In genomic region chr17:65137076-65137935, GRCh38 we compare ENCODE assay signal across 8 cellular contexts. TPM values are rescaled to one million over a fixed set of nuclear protein-coding genes. Genes with fewer than 3 reads are reported as not detected.
DNase-seq lines count a peak whose midpoint lies in the region; ATAC-seq and TF ChIP-seq lines count a peak whose summit lies in the region.

Gene RGS9 (plus strand): TSS chr17:65137370. CDS start chr17:65137541, 171 bp downstream.

- DNase-seq in DMS114 treated with DMSO at 0.1 percent for 48 hours (lab: John Stamatoyannopoulos, UW; ENCODE audit: unreplicated experiment) (peak; percentile 22), HuH-7.5 (ENCODE audit: low spot score) (peak; percentile 78), fibroblast of the conjunctiva (ENCODE audit: low read depth) (peak; percentile 17)
- DNase-seq in activated T-helper 1 cell treated with anti-CD3 and anti-CD28 coated beads, Interleukin-12 subunit alpha, Interleukin-12 subunit beta, Interleukin-2, Interleukin-4 antibody, amounts not matched to agents 30 ng/mL and 10 ng/mL and 1 ng/mL, durations not matched to agents 14 hours and 24 hours and 36 hours (ENCODE audit: low spot score) = peak; percentile 85
- DNase-seq in stimulated activated naive CD8-positive, alpha-beta T cell treated with anti-CD3 and anti-CD28 coated beads, Interleukin-15, Interleukin-2, amounts not matched to agents 100 U/mL and 50 U/mL, for 24 hours = peak; percentile 88

- H3K4me3 Mint-ChIP-seq in activated T-helper 1 cell treated with anti-CD3 and anti-CD28 coated beads, Interleukin-12 subunit alpha, Interleukin-12 subunit beta, Interleukin-2, Interleukin-4 antibody, amounts not matched to agents 30 ng/mL and 10 ng/mL and 1 ng/mL, durations not matched to agents 14 hours and 24 hours and 36 hours = peak within 1 kb of the TSS; percentile 86
- peak within 1 kb of the TSS; percentile 86 to 92 (median 88) for H3K4me3 Mint-ChIP-seq in nephron

- peaks cover 24% of the 10 kb centered on the region for H3K27me3 Mint-ChIP-seq in activated T-helper 1 cell treated with anti-CD3 and anti-CD28 coated beads, Interleukin-12 subunit alpha, Interleukin-12 subunit beta, Interleukin-2, Interleukin-4 antibody, amounts not matched to agents 30 ng/mL and 10 ng/mL and 1 ng/mL, durations not matched to agents 14 hours and 24 hours and 36 hours (ENCODE audit: insufficient read depth)
- peaks cover 33% of the 10 kb centered on the region for H3K27me3 Mint-ChIP-seq in nephron (ENCODE audit: low read depth)

- no peaks in the 10 kb centered on the region for H3K9me3 Mint-ChIP-seq in activated T-helper 1 cell treated with anti-CD3 and anti-CD28 coated beads, Interleukin-12 subunit alpha, Interleukin-12 subunit beta, Interleukin-2, Interleukin-4 antibody, amounts not matched to agents 30 ng/mL and 10 ng/mL and 1 ng/mL, durations not matched to agents 14 hours and 24 hours and 36 hours
- peaks cover 2% of the 10 kb centered on the region for H3K9me3 Mint-ChIP-seq in nephron

- peak within 1 kb of the TSS; percentile 49 for H3K27ac Mint-ChIP-seq in activated T-helper 1 cell treated with anti-CD3 and anti-CD28 coated beads, Interleukin-12 subunit alpha, Interleukin-12 subunit beta, Interleukin-2, Interleukin-4 antibody, amounts not matched to agents 30 ng/mL and 10 ng/mL and 1 ng/mL, durations not matched to agents 14 hours and 24 hours and 36 hours
- peak within 1 kb of the TSS; percentile 28 to 89 (median 84) for H3K27ac Mint-ChIP-seq in nephron

- peaks cover 1% of the 10 kb centered on the region for H3K36me3 Mint-ChIP-seq in activated T-helper 1 cell treated with anti-CD3 and anti-CD28 coated beads, Interleukin-12 subunit alpha, Interleukin-12 subunit beta, Interleukin-2, Interleukin-4 antibody, amounts not matched to agents 30 ng/mL and 10 ng/mL and 1 ng/mL, durations not matched to agents 14 hours and 24 hours and 36 hours (ENCODE audit: low read depth)
- H3K36me3 Mint-ChIP-seq in nephron (ENCODE audit: low read depth) = no peaks in the 10 kb centered on the region

- ATAC-seq in GM21526 (IDR thresholded peaks at IDR 0.05; ENCODE audit: low FRiP score, unreplicated experiment) = peak; percentile 92
- ATAC-seq in stimulated activated naive CD8-positive, alpha-beta T cell treated with anti-CD3 and anti-CD28 coated beads, Interleukin-15, Interleukin-2, amounts not matched to agents 100 U/mL and 50 U/mL, for 24 hours = peak; percentile 95

- intact Hi-C loops in activated T-helper 1 cell treated with anti-CD3 and anti-CD28 coated beads, Interleukin-12 subunit alpha, Interleukin-12 subunit beta, Interleukin-2, Interleukin-4 antibody, amounts not matched to agents 30 ng/mL and 10 ng/mL and 1 ng/mL, durations not matched to agents 14 hours and 24 hours and 36 hours (cut with micrococcal nuclease) = loop anchor here (1.0 kb wide), 5 partner anchors 14 to 150 kb away; no protein-coding TSS in a partner anchor

- peak; percentile 97 to 100 (median 97) for TF ChIP-seq CTCF in nephron (IDR thresholded peaks at IDR 0.05; ENCODE audit: unreplicated experiment in 3 of 3)

- H3K4me1 Mint-ChIP-seq in activated T-helper 1 cell treated with anti-CD3 and anti-CD28 coated beads, Interleukin-12 subunit alpha, Interleukin-12 subunit beta, Interleukin-2, Interleukin-4 antibody, amounts not matched to agents 30 ng/mL and 10 ng/mL and 1 ng/mL, durations not matched to agents 14 hours and 24 hours and 36 hours (ENCODE audit: low read depth) = peaks cover 33% of the 10 kb centered on the region
- H3K4me1 Mint-ChIP-seq in nephron = peaks cover 14% of the 10 kb centered on the region

TF ChIP-seq in PFSK-1, 5 proteins besides CTCF, POLR2A, EP300 and RAD21:
- TF ChIP-seq SIN3A (IDR thresholded peaks at IDR 0.05; ENCODE audit: borderline replicate concordance, insufficient read depth, low read length) = no peak
- no peak for TF ChIP-seq POLR2AphosphoS5 (IDR thresholded peaks at IDR 0.05; ENCODE audit: low read depth, low read length)
- no peak for TF ChIP-seq REST (IDR thresholded peaks at IDR 0.05; ENCODE audit: insufficient read depth in 1 of 2, low read depth in 2 of 2, low read length in 2 of 2)
- TF ChIP-seq TAF1 (IDR thresholded peaks at IDR 0.05; ENCODE audit: borderline replicate concordance, insufficient read depth, low read length) = no peak
- peak; percentile 34 for TF ChIP-seq FOXP2 (optimal IDR thresholded peaks at IDR 0.05; ENCODE audit: borderline replicate concordance, extremely low read depth, extremely low read length, insufficient read depth)

RNA-seq across cellular contexts. Expression of gene RGS9, which starts in this region (rescaled TPM):
- polyA plus RNA-seq in PFSK-1 (2012; ENCODE audit: insufficient read length, low read depth) = 12.1 TPM
- total RNA-seq in activated T-helper 1 cell treated with anti-CD3 and anti-CD28 coated beads, Interleukin-12 subunit alpha, Interleukin-12 subunit beta, Interleukin-2, Interleukin-4 antibody, amounts not matched to agents 30 ng/mL and 10 ng/mL and 1 ng/mL, durations not matched to agents 14 hours and 24 hours and 36 hours = 1.1 and 1.8 TPM in 2 replicates

Comparison
In these comparisons a context has a peak if more than half of its experiments do, and no peak if none do; other contexts are left out.
1. Peak in every context shown above with its lines: DNase-seq and ATAC-seq.
2. DNase-seq: peak in every context shown above with its lines; median percentile 88 in stimulated activated naive CD8-positive, alpha-beta T cell treated with anti-CD3 and anti-CD28 coated beads, Interleukin-15, Interleukin-2, amounts not matched to agents 100 U/mL and 50 U/mL, for 24 hours; 85 in activated T-helper 1 cell treated with anti-CD3 and anti-CD28 coated beads, Interleukin-12 subunit alpha, Interleukin-12 subunit beta, Interleukin-2, Interleukin-4 antibody, amounts not matched to agents 30 ng/mL and 10 ng/mL and 1 ng/mL, durations not matched to agents 14 hours and 24 hours and 36 hours; 78 in HuH-7.5; 22 in DMS114 treated with DMSO at 0.1 percent for 48 hours; 17 in fibroblast of the conjunctiva.